ENCODE assay signal across 16 cellular contexts in genomic region chr5:1831257-1831656, GRCh38. TPM values are rescaled to one million over a fixed set of nuclear protein-coding genes. Genes with fewer than 3 reads are reported as not detected.
DNase-seq lines count a peak whose midpoint lies in the region; FAIRE-seq and TF ChIP-seq lines count a peak whose summit lies in the region.
"Had no signal": no experiment of that assay in that cellular context is flagged by ENCODE, and none has a peak within 500 bp of the region (broad histone marks: within the 10 kb centered on the region; RNA-seq: fewer than 3 reads in every experiment).

No MANE protein-coding gene starts in this region.

- no peaks in the 10 kb centered on the region for H3K9me3 Mint-ChIP-seq in activated T-helper 1 cell treated with anti-CD3 and anti-CD28 coated beads, Interleukin-12 subunit alpha, Interleukin-12 subunit beta, Interleukin-2, Interleukin-4 antibody, amounts not matched to agents 30 ng/mL and 10 ng/mL and 1 ng/mL, durations not matched to agents 14 hours and 24 hours and 36 hours
- H3K9me3 Mint-ChIP-seq: CD4-positive, alpha-beta T cell; HFFc6 had no signal

- no peaks in the 10 kb centered on the region for H3K36me3 ChIP-seq in kidney (ENCODE audit: control insufficient read depth in 1 of 2, insufficient read depth in 2 of 2, low read length in 2 of 2)

- H3K9ac ChIP-seq in kidney (ENCODE audit: low read length in 2 of 2): no peak overlapping the region

- no peaks in the 10 kb centered on the region for H3K4me1 Mint-ChIP-seq in activated T-helper 1 cell treated with anti-CD3 and anti-CD28 coated beads, Interleukin-12 subunit alpha, Interleukin-12 subunit beta, Interleukin-2, Interleukin-4 antibody, amounts not matched to agents 30 ng/mL and 10 ng/mL and 1 ng/mL, durations not matched to agents 14 hours and 24 hours and 36 hours (ENCODE audit: low read depth)

- no peak overlapping the region for H3K4me3 ChIP-seq in kidney (ENCODE audit: low read length in 2 of 2)

- peak; percentile 4 for DNase-seq in activated effector memory CD4-positive, alpha-beta T cell treated with anti-CD3 and anti-CD28 coated beads, Interleukin-2, amount 50 U/mL, for 16 hours
- DNase-seq in activated effector memory CD4-positive, alpha-beta T cell treated with Interleukin-2 at 50 U/mL for 16 hours: no peak
- peak; percentile 10 for DNase-seq in kidney
- DNase-seq in posterior vena cava (ENCODE audit: low spot score): peak; percentile 18
- DNase-seq in activated T-helper 1 cell treated with anti-CD3 and anti-CD28 coated beads, Interleukin-12 subunit alpha, Interleukin-12 subunit beta, Interleukin-2, Interleukin-4 antibody, amounts not matched to agents 30 ng/mL and 10 ng/mL and 1 ng/mL, durations not matched to agents 14 hours and 24 hours and 36 hours (ENCODE audit: low spot score): no peak
- DNase-seq in GM19240 (ENCODE audit: insufficient read length, low spot score): no peak
- DNase-seq in SKM-1 (lab: John Stamatoyannopoulos, UW; ENCODE audit: unreplicated experiment): no peak
- DNase-seq: 8988T; AML-193; C1 segment of cervical spinal cord; Calu3; CD4-positive, alpha-beta T cell; DMS 273 treated with DMSO at 0.1 percent for 48 hours; HCEC 1CT had no signal

- no peak for TF ChIP-seq CTCF in kidney (IDR thresholded peaks at IDR 0.05; ENCODE audit: borderline replicate concordance, extremely low read depth, insufficient read depth)

- intact Hi-C loops in kidney (cut with DNase I) (no loop called here), posterior vena cava (cut with DNase I) (no loop called here)
- intact Hi-C loops in activated T-helper 1 cell treated with anti-CD3 and anti-CD28 coated beads, Interleukin-12 subunit alpha, Interleukin-12 subunit beta, Interleukin-2, Interleukin-4 antibody, amounts not matched to agents 30 ng/mL and 10 ng/mL and 1 ng/mL, durations not matched to agents 14 hours and 24 hours and 36 hours (cut with micrococcal nuclease): no loop called here

- H3K9me3 ChIP-seq in kidney (ENCODE audit: control insufficient read depth in 1 of 2, low read length in 2 of 2): no peaks in the 10 kb centered on the region

- FAIRE-seq in kidney (lab: Jason Lieb, UNC): no peak

- H3K4me3 Mint-ChIP-seq in activated T-helper 1 cell treated with anti-CD3 and anti-CD28 coated beads, Interleukin-12 subunit alpha, Interleukin-12 subunit beta, Interleukin-2, Interleukin-4 antibody, amounts not matched to agents 30 ng/mL and 10 ng/mL and 1 ng/mL, durations not matched to agents 14 hours and 24 hours and 36 hours: no peak overlapping the region
- H3K4me3 Mint-ChIP-seq: CD4-positive, alpha-beta T cell; HFFc6 had no signal

- H3K36me3 Mint-ChIP-seq in activated T-helper 1 cell treated with anti-CD3 and anti-CD28 coated beads, Interleukin-12 subunit alpha, Interleukin-12 subunit beta, Interleukin-2, Interleukin-4 antibody, amounts not matched to agents 30 ng/mL and 10 ng/mL and 1 ng/mL, durations not matched to agents 14 hours and 24 hours and 36 hours (ENCODE audit: low read depth): no peaks in the 10 kb centered on the region

- H3K27ac ChIP-seq in kidney (ENCODE audit: low read depth in 2 of 2, low read length in 2 of 2): no peak overlapping the region

- H3K27me3 Mint-ChIP-seq in activated T-helper 1 cell treated with anti-CD3 and anti-CD28 coated beads, Interleukin-12 subunit alpha, Interleukin-12 subunit beta, Interleukin-2, Interleukin-4 antibody, amounts not matched to agents 30 ng/mL and 10 ng/mL and 1 ng/mL, durations not matched to agents 14 hours and 24 hours and 36 hours (ENCODE audit: insufficient read depth): no peaks in the 10 kb centered on the region

- no peaks in the 10 kb centered on the region for H3K4me1 ChIP-seq in kidney (ENCODE audit: control insufficient read depth in 1 of 2, insufficient read depth in 1 of 2, low read depth in 1 of 2, low read length in 2 of 2)

- no peak overlapping the region for H3K27ac Mint-ChIP-seq in activated T-helper 1 cell treated with anti-CD3 and anti-CD28 coated beads, Interleukin-12 subunit alpha, Interleukin-12 subunit beta, Interleukin-2, Interleukin-4 antibody, amounts not matched to agents 30 ng/mL and 10 ng/mL and 1 ng/mL, durations not matched to agents 14 hours and 24 hours and 36 hours
- H3K27ac Mint-ChIP-seq: CD4-positive, alpha-beta T cell; HFFc6 had no signal

RNA-seq across cellular contexts. Expression of gene NDUFS6, which starts 30.1 kb away (rescaled TPM):
- 31.1 TPM for total RNA-seq in kidney
- polyA plus RNA-seq in kidney (ENCODE audit: insufficient read depth, low read depth, low replicate concordance): 164 TPM
- total RNA-seq in posterior vena cava: 10 to 100 TPM; 25.4 to 25.8 TPM
- total RNA-seq in activated T-helper 1 cell treated with anti-CD3 and anti-CD28 coated beads, Interleukin-12 subunit alpha, Interleukin-12 subunit beta, Interleukin-2, Interleukin-4 antibody, amounts not matched to agents 30 ng/mL and 10 ng/mL and 1 ng/mL, durations not matched to agents 14 hours and 24 hours and 36 hours: 40.3 and 41.5 TPM in 2 replicates

RNA-seq across cellular contexts. Expression of gene MRPL36, which starts 31.6 kb away (rescaled TPM):
- total RNA-seq in kidney (29.6 TPM), posterior vena cava (10 to 100 TPM; 29.4 to 32.4 TPM)
- polyA plus RNA-seq in kidney (ENCODE audit: insufficient read depth, low read depth, low replicate concordance): 96.7 TPM
- 109 and 118 TPM in 2 replicates for total RNA-seq in activated T-helper 1 cell treated with anti-CD3 and anti-CD28 coated beads, Interleukin-12 subunit alpha, Interleukin-12 subunit beta, Interleukin-2, Interleukin-4 antibody, amounts not matched to agents 30 ng/mL and 10 ng/mL and 1 ng/mL, durations not matched to agents 14 hours and 24 hours and 36 hours

RNA-seq across cellular contexts. Expression of gene IRX4, which starts 51.5 kb away (rescaled TPM):
- total RNA-seq in kidney (not detected), posterior vena cava (not detected)
- polyA plus RNA-seq in kidney (ENCODE audit: insufficient read depth, low read depth, low replicate concordance): not detected
- total RNA-seq in activated T-helper 1 cell treated with anti-CD3 and anti-CD28 coated beads, Interleukin-12 subunit alpha, Interleukin-12 subunit beta, Interleukin-2, Interleukin-4 antibody, amounts not matched to agents 30 ng/mL and 10 ng/mL and 1 ng/mL, durations not matched to agents 14 hours and 24 hours and 36 hours: not detected in 2 replicates
- total RNA-seq: Calu3; CD4-positive, alpha-beta T cell; H4; HFFc6 had no signal

Comparison
In these comparisons a context has a peak if more than half of its experiments do, and no peak if none do; other contexts are left out.
1. DNase-seq: peak in activated effector memory CD4-positive, alpha-beta T cell treated with anti-CD3 and anti-CD28 coated beads, Interleukin-2, amount 50 U/mL, for 16 hours (single experiment), kidney (single experiment) and posterior vena cava (single experiment); none in activated effector memory CD4-positive, alpha-beta T cell treated with Interleukin-2 at 50 U/mL for 16 hours (single experiment), activated T-helper 1 cell treated with anti-CD3 and anti-CD28 coated beads, Interleukin-12 subunit alpha, Interleukin-12 subunit beta, Interleukin-2, Interleukin-4 antibody, amounts not matched to agents 30 ng/mL and 10 ng/mL and 1 ng/mL, durations not matched to agents 14 hours and 24 hours and 36 hours (single experiment), GM19240 (single experiment) and SKM-1 (single experiment).